In genomic region chr10:14910953-14911352, GRCh38 we compare ENCODE assay signal across 2 cellular contexts.
TF ChIP-seq lines count a peak whose summit lies in the region.

No MANE protein-coding gene starts in this region.

TF ChIP-seq in HEK293T, 16 proteins besides CTCF, POLR2A, EP300 and RAD21:
- TF ChIP-seq SP1 (IDR thresholded peaks at IDR 0.05): no peak
- TF ChIP-seq L3MBTL2 (conservative IDR thresholded peaks at IDR 0.05): peak; percentile 29; the same call in 1 of the 2 replicates

TF ChIP-seq in K562, 482 proteins besides CTCF, POLR2A, EP300 and RAD21:
- TF ChIP-seq SP1 (CRISPR knock-in tag; IDR thresholded peaks at IDR 0.05) (no peak), TEAD2 (tag; IDR thresholded peaks at IDR 0.05) (no peak), E2F6 (IDR thresholded peaks at IDR 0.05; ENCODE audit: borderline replicate concordance in 1 of 2, extremely low read depth in 1 of 2, insufficient read depth in 1 of 2, insufficient read length in 1 of 2, low read depth in 1 of 2, low read length in 1 of 2, poor library complexity in 1 of 2, severe bottlenecking in 1 of 2) (peak in 1 of 2 experiments; percentile 30), SUPT5H (IDR thresholded peaks at IDR 0.05) (peak; percentile 5; the same call in 1 of the 2 replicates), DIDO1 (tag; IDR thresholded peaks at IDR 0.05; ENCODE audit: low read depth) (no peak), ZZZ3 (IDR thresholded peaks at IDR 0.05) (no peak), SP2 (IDR thresholded peaks at IDR 0.05; ENCODE audit: extremely low read depth, low read depth, low read length, poor library complexity, severe bottlenecking) (no peak)
- TF ChIP-seq, protein P1, sequence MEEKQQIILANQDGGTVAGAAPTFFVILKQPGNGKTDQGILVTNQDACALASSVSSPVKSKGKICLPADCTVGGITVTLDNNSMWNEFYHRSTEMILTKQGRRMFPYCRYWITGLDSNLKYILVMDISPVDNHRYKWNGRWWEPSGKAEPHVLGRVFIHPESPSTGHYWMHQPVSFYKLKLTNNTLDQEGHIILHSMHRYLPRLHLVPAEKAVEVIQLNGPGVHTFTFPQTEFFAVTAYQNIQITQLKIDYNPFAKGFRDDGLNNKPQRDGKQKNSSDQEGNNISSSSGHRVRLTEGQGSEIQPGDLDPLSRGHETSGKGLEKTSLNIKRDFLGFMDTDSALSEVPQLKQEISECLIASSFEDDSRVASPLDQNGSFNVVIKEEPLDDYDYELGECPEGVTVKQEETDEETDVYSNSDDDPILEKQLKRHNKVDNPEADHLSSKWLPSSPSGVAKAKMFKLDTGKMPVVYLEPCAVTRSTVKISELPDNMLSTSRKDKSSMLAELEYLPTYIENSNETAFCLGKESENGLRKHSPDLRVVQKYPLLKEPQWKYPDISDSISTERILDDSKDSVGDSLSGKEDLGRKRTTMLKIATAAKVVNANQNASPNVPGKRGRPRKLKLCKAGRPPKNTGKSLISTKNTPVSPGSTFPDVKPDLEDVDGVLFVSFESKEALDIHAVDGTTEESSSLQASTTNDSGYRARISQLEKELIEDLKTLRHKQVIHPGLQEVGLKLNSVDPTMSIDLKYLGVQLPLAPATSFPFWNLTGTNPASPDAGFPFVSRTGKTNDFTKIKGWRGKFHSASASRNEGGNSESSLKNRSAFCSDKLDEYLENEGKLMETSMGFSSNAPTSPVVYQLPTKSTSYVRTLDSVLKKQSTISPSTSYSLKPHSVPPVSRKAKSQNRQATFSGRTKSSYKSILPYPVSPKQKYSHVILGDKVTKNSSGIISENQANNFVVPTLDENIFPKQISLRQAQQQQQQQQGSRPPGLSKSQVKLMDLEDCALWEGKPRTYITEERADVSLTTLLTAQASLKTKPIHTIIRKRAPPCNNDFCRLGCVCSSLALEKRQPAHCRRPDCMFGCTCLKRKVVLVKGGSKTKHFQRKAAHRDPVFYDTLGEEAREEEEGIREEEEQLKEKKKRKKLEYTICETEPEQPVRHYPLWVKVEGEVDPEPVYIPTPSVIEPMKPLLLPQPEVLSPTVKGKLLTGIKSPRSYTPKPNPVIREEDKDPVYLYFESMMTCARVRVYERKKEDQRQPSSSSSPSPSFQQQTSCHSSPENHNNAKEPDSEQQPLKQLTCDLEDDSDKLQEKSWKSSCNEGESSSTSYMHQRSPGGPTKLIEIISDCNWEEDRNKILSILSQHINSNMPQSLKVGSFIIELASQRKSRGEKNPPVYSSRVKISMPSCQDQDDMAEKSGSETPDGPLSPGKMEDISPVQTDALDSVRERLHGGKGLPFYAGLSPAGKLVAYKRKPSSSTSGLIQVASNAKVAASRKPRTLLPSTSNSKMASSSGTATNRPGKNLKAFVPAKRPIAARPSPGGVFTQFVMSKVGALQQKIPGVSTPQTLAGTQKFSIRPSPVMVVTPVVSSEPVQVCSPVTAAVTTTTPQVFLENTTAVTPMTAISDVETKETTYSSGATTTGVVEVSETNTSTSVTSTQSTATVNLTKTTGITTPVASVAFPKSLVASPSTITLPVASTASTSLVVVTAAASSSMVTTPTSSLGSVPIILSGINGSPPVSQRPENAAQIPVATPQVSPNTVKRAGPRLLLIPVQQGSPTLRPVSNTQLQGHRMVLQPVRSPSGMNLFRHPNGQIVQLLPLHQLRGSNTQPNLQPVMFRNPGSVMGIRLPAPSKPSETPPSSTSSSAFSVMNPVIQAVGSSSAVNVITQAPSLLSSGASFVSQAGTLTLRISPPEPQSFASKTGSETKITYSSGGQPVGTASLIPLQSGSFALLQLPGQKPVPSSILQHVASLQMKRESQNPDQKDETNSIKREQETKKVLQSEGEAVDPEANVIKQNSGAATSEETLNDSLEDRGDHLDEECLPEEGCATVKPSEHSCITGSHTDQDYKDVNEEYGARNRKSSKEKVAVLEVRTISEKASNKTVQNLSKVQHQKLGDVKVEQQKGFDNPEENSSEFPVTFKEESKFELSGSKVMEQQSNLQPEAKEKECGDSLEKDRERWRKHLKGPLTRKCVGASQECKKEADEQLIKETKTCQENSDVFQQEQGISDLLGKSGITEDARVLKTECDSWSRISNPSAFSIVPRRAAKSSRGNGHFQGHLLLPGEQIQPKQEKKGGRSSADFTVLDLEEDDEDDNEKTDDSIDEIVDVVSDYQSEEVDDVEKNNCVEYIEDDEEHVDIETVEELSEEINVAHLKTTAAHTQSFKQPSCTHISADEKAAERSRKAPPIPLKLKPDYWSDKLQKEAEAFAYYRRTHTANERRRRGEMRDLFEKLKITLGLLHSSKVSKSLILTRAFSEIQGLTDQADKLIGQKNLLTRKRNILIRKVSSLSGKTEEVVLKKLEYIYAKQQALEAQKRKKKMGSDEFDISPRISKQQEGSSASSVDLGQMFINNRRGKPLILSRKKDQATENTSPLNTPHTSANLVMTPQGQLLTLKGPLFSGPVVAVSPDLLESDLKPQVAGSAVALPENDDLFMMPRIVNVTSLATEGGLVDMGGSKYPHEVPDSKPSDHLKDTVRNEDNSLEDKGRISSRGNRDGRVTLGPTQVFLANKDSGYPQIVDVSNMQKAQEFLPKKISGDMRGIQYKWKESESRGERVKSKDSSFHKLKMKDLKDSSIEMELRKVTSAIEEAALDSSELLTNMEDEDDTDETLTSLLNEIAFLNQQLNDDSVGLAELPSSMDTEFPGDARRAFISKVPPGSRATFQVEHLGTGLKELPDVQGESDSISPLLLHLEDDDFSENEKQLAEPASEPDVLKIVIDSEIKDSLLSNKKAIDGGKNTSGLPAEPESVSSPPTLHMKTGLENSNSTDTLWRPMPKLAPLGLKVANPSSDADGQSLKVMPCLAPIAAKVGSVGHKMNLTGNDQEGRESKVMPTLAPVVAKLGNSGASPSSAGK (IDR thresholded peaks at IDR 0.05): peak; percentile 68
